14 cellular contexts compared by ENCODE assay signal in the genomic region with DNA sequence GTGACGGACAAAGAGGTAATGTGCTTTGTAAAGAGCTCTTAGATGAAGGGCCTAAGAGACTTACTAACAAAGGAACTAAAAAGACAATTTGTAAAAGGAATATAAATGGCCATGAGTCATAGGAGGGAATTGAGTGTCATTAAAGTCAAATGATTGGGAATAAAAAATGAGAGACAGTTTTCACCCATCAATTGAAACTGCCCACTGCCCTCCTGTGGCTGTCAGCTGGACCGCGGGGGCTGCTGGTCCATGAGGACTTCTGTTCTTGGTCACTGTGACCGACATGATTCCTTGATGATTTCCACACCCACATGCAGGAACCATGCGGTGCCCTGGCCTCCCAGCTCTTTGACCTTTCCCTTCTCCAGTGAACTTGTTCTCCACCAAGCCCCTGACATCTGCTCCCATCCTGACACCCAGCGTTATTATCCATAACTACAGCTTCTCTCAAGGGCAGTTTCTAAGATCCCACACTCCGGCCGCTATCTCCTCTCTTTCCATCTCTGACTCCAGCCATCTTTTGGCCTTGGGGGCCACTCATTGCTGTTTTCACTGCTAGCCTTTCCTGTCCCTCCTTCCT. TPM values are rescaled to one million over a fixed set of nuclear protein-coding genes. Genes with fewer than 3 reads are reported as not detected.
DNase-seq lines count a peak whose midpoint lies in the region; ATAC-seq, FAIRE-seq and TF ChIP-seq lines count a peak whose summit lies in the region.
"Had no signal": no experiment of that assay in that cellular context is flagged by ENCODE, and none has a peak within 500 bp of the region (broad histone marks: within the 10 kb centered on the region; RNA-seq: fewer than 3 reads in every experiment).

No MANE protein-coding gene starts in this region.

- peaks cover 0 to 4% (median 0%) of the 10 kb centered on the region in 3 donors for H3K36me3 Mint-ChIP-seq in immature natural killer cell

- TF ChIP-seq CTCF in A673 (conservative IDR thresholded peaks at IDR 0.05; ENCODE audit: low read depth, low read length): 0 out of 2 replicates have a peak, but pooled peaks have one; percentile 31
- TF ChIP-seq CTCF in GM12874 (IDR thresholded peaks at IDR 0.05; ENCODE audit: insufficient read depth, low read depth, low read length): 0 out of 2 replicates have a peak, but pooled peaks have one; percentile 8
- peak; percentile 46 for TF ChIP-seq CTCF in foreskin keratinocyte (conservative IDR thresholded peaks at IDR 0.05)

- CTCF ChIA-PET in A673 (lab: Charles Lee): no interaction called here

- no peak overlapping the region for H3K27ac Mint-ChIP-seq in immature natural killer cell

- no peak overlapping the region for H3K4me3 Mint-ChIP-seq in immature natural killer cell

- FAIRE-seq in frontal cortex (lab: Jason Lieb, UNC): no peak

- no peak overlapping the region for H3K27ac ChIP-seq in A673 (ENCODE audit: low read depth, low read length, poor library complexity, severe bottlenecking)
- no peak overlapping the region for H3K27ac ChIP-seq in foreskin keratinocyte
- no peak overlapping the region for H3K27ac ChIP-seq in right cardiac atrium (ENCODE audit: low read length)
- H3K27ac ChIP-seq: epithelial cell of prostate, stomach had no signal

- no peak for ATAC-seq in foreskin keratinocyte
- ATAC-seq in right cardiac atrium: no peak
- no peak for ATAC-seq in HG02642 (IDR thresholded peaks at IDR 0.05; ENCODE audit: poor library complexity, unreplicated experiment)

- H3K27me3 ChIP-seq in A673 (replicated peaks; ENCODE audit: insufficient read depth, low read depth, low read length, poor library complexity): no peaks in the 10 kb centered on the region
- no peaks in the 10 kb centered on the region for H3K27me3 ChIP-seq in foreskin keratinocyte
- no peaks in the 10 kb centered on the region for H3K27me3 ChIP-seq in right cardiac atrium (ENCODE audit: control insufficient read depth, insufficient read depth)
- H3K27me3 ChIP-seq: stomach had no signal

- peaks cover 4% of the 10 kb centered on the region for H3K4me1 ChIP-seq in A673 (ENCODE audit: insufficient read depth, low read length, poor library complexity, severe bottlenecking)
- H3K4me1 ChIP-seq in foreskin keratinocyte: no peaks in the 10 kb centered on the region
- peaks cover 2% of the 10 kb centered on the region for H3K4me1 ChIP-seq in right cardiac atrium (ENCODE audit: control insufficient read depth, insufficient read depth, low read length)

- H3K4me3 ChIP-seq in A673 (ENCODE audit: low read depth, low read length, poor library complexity, severe bottlenecking) (no peak overlapping the region), right cardiac atrium (ENCODE audit: low read length) (no peak overlapping the region)
- H3K4me3 ChIP-seq: lung, stomach had no signal

- no peaks in the 10 kb centered on the region for H3K4me1 Mint-ChIP-seq in immature natural killer cell

- H3K27me3 Mint-ChIP-seq in immature natural killer cell (ENCODE audit: low read depth in 3 of 3): no peaks in the 10 kb centered on the region

- WGBS in right cardiac atrium: 87% methylated on average over 8 of the region's 8 CpGs

- no TSS peak for BruUV-seq in A673 (replicated peaks; lab: Mats Ljungman, UMichigan)

- DNase-seq in A673 (ENCODE audit: low spot score) (no peak), RPMI7951 (ENCODE audit: low read depth) (peak; percentile 23), foreskin keratinocyte (no peak), frontal cortex (ENCODE audit: low spot score in 2 of 2) (no peak), right cardiac atrium (no peak), immature natural killer cell (no peak)
- DNase-seq: NCI-H2029 treated with DMSO at 0.1 percent for 48 hours, stomach, T1000 had no signal

- no peaks in the 10 kb centered on the region for H3K9me3 ChIP-seq in A673 (ENCODE audit: low read depth, low read length, poor library complexity, severe bottlenecking)
- H3K9me3 ChIP-seq in right cardiac atrium (ENCODE audit: control insufficient read depth, low read length): no peaks in the 10 kb centered on the region
- H3K9me3 ChIP-seq: Caco-2, stomach had no signal

- intact Hi-C loops in A673 (cut with micrococcal nuclease; ENCODE audit: unreplicated experiment) (no loop called here), right cardiac atrium (cut with DNase I) (loop anchor here in 1 of 4 donors (10.0 kb wide), 1 partner anchor 94 kb away; no protein-coding TSS in a partner anchor)

- H3K9me3 Mint-ChIP-seq in immature natural killer cell: no peaks in the 10 kb centered on the region

- no peaks in the 10 kb centered on the region for H3K36me3 ChIP-seq in A673 (ENCODE audit: insufficient read depth, low read length, poor library complexity, severe bottlenecking)
- H3K36me3 ChIP-seq: stomach had no signal

- POLR2A ChIA-PET in A673 (lab: Charles Lee; ENCODE audit: low non-redundant PET): no interaction called here

RNA-seq across cellular contexts. Expression of gene C12orf75, which starts 48.4 kb away (rescaled TPM):
- 46.0 and 47.4 TPM in 2 replicates for total RNA-seq in A673 (2021)
- 225 and 267 TPM in 2 replicates for total RNA-seq in RPMI7951 (2014; rRNA removed; shearing (Covaris generic))
- total RNA-seq in foreskin keratinocyte: 149 and 164 TPM in 2 replicates
- polyA plus RNA-seq in foreskin keratinocyte: 153 and 156 TPM in 2 replicates
- total RNA-seq in frontal cortex: 41.6 TPM
- total RNA-seq in right cardiac atrium: 1 to 10 TPM; 1.5 to 1.8 (median 1.6) TPM
- polyA plus RNA-seq in right cardiac atrium: 2.1 TPM
- 100 to 1,000 TPM; 256 to 395 (median 277) TPM for polyA plus RNA-seq in immature natural killer cell

Comparison
In these comparisons a context has a peak if more than half of its experiments do, and no peak if none do; other contexts are left out.
1. RNA of gene C12orf75, which starts 48.4 kb away (total RNA-seq): 225 to 267 TPM in RPMI7951, 149 to 164 TPM in foreskin keratinocyte, 46.0 to 47.4 TPM in A673 and 41.6 TPM in frontal cortex (single experiment); 1.5 to 1.8 TPM in right cardiac atrium; every median in the first group is over 10 times any median in the second.
2. Peak in every context shown above with its lines, with median percentiles within 50 percentile points of each other: CTCF ChIP-seq.